In genomic region chr22:44802956-44803355, GRCh38 we compare ENCODE assay signal across 27 cellular contexts. TPM values are rescaled to one million over a fixed set of nuclear protein-coding genes. Genes with fewer than 3 reads are reported as not detected.
"Had no signal": no experiment of that assay in that cellular context is flagged by ENCODE, and none has a peak within 500 bp of the region (broad histone marks: within the 10 kb centered on the region; RNA-seq: fewer than 3 reads in every experiment).

No MANE protein-coding gene starts in this region.

- H3K36me3 Mint-ChIP-seq: naive B cell had no signal

- H3K9me3 ChIP-seq: colonic mucosa, esophagus muscularis mucosa, gastroesophageal sphincter, heart left ventricle, left lung, mucosa of descending colon, pancreas, right lobe of liver, thoracic aorta, tibial nerve, upper lobe of left lung had no signal

- H3K27me3 ChIP-seq: colonic mucosa, foreskin keratinocyte, pancreas, right lobe of liver, tibial nerve, upper lobe of left lung had no signal

- H3K4me1 ChIP-seq: colonic mucosa, esophagus muscularis mucosa, foreskin keratinocyte, gastroesophageal sphincter, heart left ventricle, left lung, pancreas, right lobe of liver, tibial nerve, upper lobe of left lung had no signal

- H3K27ac Mint-ChIP-seq: dendritic cell treated with granulocyte-macrophage colony-stimulating factor and Interleukin-4, amounts not matched to agents 40 ng/mL and 50 ng/mL, for 4 days; mesothelial cell of epicardium; nephron progenitor cell had no signal

- DNase-seq: colonic mucosa; effector CD8-positive, alpha-beta T cell; foreskin keratinocyte; heart left ventricle; hippocampal formation; left cardiac atrium; mesenchymal stem cell; mucosa of descending colon; naive B cell; nephron progenitor cell; occipital lobe; pancreas; right lobe of liver; small intestine; stimulated activated CD4-positive, alpha-beta T cell treated with anti-CD3 and anti-CD28 coated beads, Interleukin-15, amount 100 ng/mL, for 24 hours; stimulated activated CD4-positive, alpha-beta T cell treated with anti-CD3 and anti-CD28 coated beads, Interleukin-2, amount 100 ng/mL, for 48 hours; stimulated activated naive CD4-positive, alpha-beta T cell; upper lobe of left lung had no signal

- H3K27ac ChIP-seq: colonic mucosa, esophagus muscularis mucosa, foreskin keratinocyte, gastroesophageal sphincter, heart left ventricle, left lung, pancreas, right lobe of liver, thoracic aorta, tibial nerve, upper lobe of left lung had no signal

- H3K4me3 ChIP-seq: colonic mucosa, esophagus muscularis mucosa, gastroesophageal sphincter, heart left ventricle, left lung, mucosa of descending colon, pancreas, right lobe of liver, thoracic aorta, tibial nerve, upper lobe of left lung had no signal

- H3K9me3 Mint-ChIP-seq: dendritic cell treated with granulocyte-macrophage colony-stimulating factor and Interleukin-4, amounts not matched to agents 40 ng/mL and 50 ng/mL, for 4 days; mesothelial cell of epicardium had no signal

- H3K4me3 Mint-ChIP-seq: dendritic cell treated with granulocyte-macrophage colony-stimulating factor and Interleukin-4, amounts not matched to agents 40 ng/mL and 50 ng/mL, for 4 days; mesothelial cell of epicardium; naive B cell; nephron progenitor cell had no signal

- ATAC-seq: foreskin keratinocyte, gastroesophageal sphincter, heart left ventricle, left cardiac atrium, left lung, mucosa of descending colon, pancreas, right lobe of liver had no signal

- H3K36me3 ChIP-seq: colonic mucosa, esophagus muscularis mucosa, gastroesophageal sphincter, heart left ventricle, left lung, pancreas, right lobe of liver, thoracic aorta, tibial nerve, upper lobe of left lung had no signal

RNA-seq across cellular contexts. Expression of gene ARHGAP8, which starts 50.6 kb away (rescaled TPM):
- total RNA-seq: endothelial cell of umbilical vein, lung microvascular endothelial cell had no signal
- polyA plus RNA-seq: endothelial cell of umbilical vein had no signal
